42 cellular contexts compared by ENCODE assay signal in the genomic region with DNA sequence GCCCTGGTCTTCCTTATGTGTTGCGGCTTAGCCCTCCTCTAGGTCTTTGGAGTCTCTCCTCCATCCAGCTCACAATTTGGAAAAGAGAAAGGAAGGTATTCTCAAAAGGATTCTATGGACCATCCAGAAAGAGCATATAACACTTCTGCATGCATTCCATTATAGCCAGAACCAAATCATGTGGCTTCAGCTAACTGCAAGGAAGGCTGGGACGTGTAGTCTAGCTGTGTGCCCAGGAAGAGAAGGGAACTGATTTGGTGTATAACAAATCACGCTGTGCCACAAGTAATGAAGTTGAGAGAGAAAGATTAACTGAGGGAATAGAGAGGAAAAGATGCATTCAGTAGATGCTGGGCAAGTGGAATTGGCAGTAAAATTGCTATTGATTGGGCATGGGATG. TPM values are rescaled to one million over a fixed set of nuclear protein-coding genes. Genes with fewer than 3 reads are reported as not detected.
"Had no signal": no experiment of that assay in that cellular context is flagged by ENCODE, and none has a peak within 500 bp of the region (broad histone marks: within the 10 kb centered on the region; RNA-seq: fewer than 3 reads in every experiment).

No MANE protein-coding gene starts in this region.

- H3K9me3 Mint-ChIP-seq: activated naive CD4-positive, alpha-beta T cell treated with anti-CD3 and anti-CD28 coated beads for 36 hours; activated naive CD4-positive, alpha-beta T cell treated with anti-CD3 and anti-CD28 coated beads, Interleukin-2, amount 10 ng/mL, durations not matched to agents 7 days and 5 days; activated naive CD4-positive, alpha-beta T cell treated with anti-CD3 and anti-CD28 coated beads, Interleukin-2, amount 50 U/mL, for 24 hours; activated naive CD4-positive, alpha-beta T cell treated with anti-CD3 and anti-CD28 coated beads, Interleukin-2, amount 50 U/mL, for 72 hours; activated naive CD8-positive, alpha-beta T cell treated with anti-CD3 and anti-CD28 coated beads for 36 hours; activated naive CD8-positive, alpha-beta T cell treated with anti-CD3 and anti-CD28 coated beads, Interleukin-2, amount 10 ng/mL, durations not matched to agents 7 days and 5 days; activated naive CD8-positive, alpha-beta T cell treated with anti-CD3 and anti-CD28 coated beads, Interleukin-2, amount 50 U/mL, for 24 hours; activated T-cell treated with anti-CD3 and anti-CD28 coated beads, Interleukin-2, amount 50 U/mL, for 24 hours; activated T-cell treated with anti-CD3 and anti-CD28 coated beads, Interleukin-2, amount 50 U/mL, for 4 hours; activated T-cell treated with anti-CD3 and anti-CD28 coated beads, Interleukin-2, amount 50 U/mL, for 72 hours; activated T-helper 1 cell treated with anti-CD3 and anti-CD28 coated beads, Interleukin-12 subunit alpha, Interleukin-12 subunit beta, Interleukin-2, Interleukin-4 antibody, amounts not matched to agents 30 ng/mL and 10 ng/mL and 1 ng/mL, durations not matched to agents 14 hours and 24 hours and 36 hours; activated T-helper 2 cell treated with anti-CD3 and anti-CD28 coated beads, Interferon-gamma antibody, Interleukin-2, Interleukin-4, amounts not matched to agents 10 μg/mL and 5 μg/mL and 100 μg/mL, durations not matched to agents 14 hours and 24 hours and 36 hours had no signal

- H3K9me3 ChIP-seq: adrenal gland, ascending aorta, body of pancreas, breast epithelium had no signal

- H3K4me1 ChIP-seq: adrenal gland, ascending aorta, body of pancreas, breast epithelium had no signal

- H3K27me3 Mint-ChIP-seq: activated naive CD4-positive, alpha-beta T cell treated with anti-CD3 and anti-CD28 coated beads, Interleukin-2, amount 10 ng/mL, durations not matched to agents 7 days and 5 days; activated naive CD8-positive, alpha-beta T cell treated with anti-CD3 and anti-CD28 coated beads for 36 hours; activated naive CD8-positive, alpha-beta T cell treated with anti-CD3 and anti-CD28 coated beads, Interleukin-2, amount 10 ng/mL, durations not matched to agents 7 days and 5 days; activated naive CD8-positive, alpha-beta T cell treated with anti-CD3 and anti-CD28 coated beads, Interleukin-2, amount 50 U/mL, for 24 hours; activated T-cell treated with anti-CD3 and anti-CD28 coated beads, Interleukin-2, amount 50 U/mL, for 24 hours; brain; central memory CD8-positive, alpha-beta T cell had no signal

- DNase-seq: activated effector memory CD4-positive, alpha-beta T cell treated with anti-CD3 and anti-CD28 coated beads, Interleukin-2, amount 50 U/mL, for 16 hours; activated effector memory CD4-positive, alpha-beta T cell treated with Interleukin-2 at 50 U/mL for 16 hours; activated gamma-delta T cell; activated gamma-delta T cell treated with Interleukin-2 at 50 U/mL for 16 hours; activated naive CD4-positive, alpha-beta T cell; activated naive CD4-positive, alpha-beta T cell treated with anti-CD3 and anti-CD28 coated beads for 36 hours; activated naive CD4-positive, alpha-beta T cell treated with anti-CD3 and anti-CD28 coated beads, Interleukin-2, amount 10 ng/mL, durations not matched to agents 7 days and 5 days; activated naive CD4-positive, alpha-beta T cell treated with anti-CD3 and anti-CD28 coated beads, Interleukin-2, amount 50 U/mL, for 16 hours; activated naive CD4-positive, alpha-beta T cell treated with Interleukin-2 at 50 U/mL for 16 hours; activated naive CD8-positive, alpha-beta T cell treated with anti-CD3 and anti-CD28 coated beads for 36 hours; activated naive CD8-positive, alpha-beta T cell treated with anti-CD3 and anti-CD28 coated beads, Interleukin-2, amount 10 ng/mL, durations not matched to agents 7 days and 5 days; activated naive CD8-positive, alpha-beta T cell treated with anti-CD3 and anti-CD28 coated beads, Interleukin-2, amount 50 U/mL, for 24 hours; activated T-cell treated with anti-CD3 and anti-CD28 coated beads, Interleukin-2, amount 50 U/mL, for 1 hour; activated T-cell treated with anti-CD3 and anti-CD28 coated beads, Interleukin-2, amount 50 U/mL, for 24 hours; activated T-cell treated with anti-CD3 and anti-CD28 coated beads, Interleukin-2, amount 50 U/mL, for 4 hours; activated T-cell treated with anti-CD3 and anti-CD28 coated beads, Interleukin-2, amount 50 U/mL, for 48 hours; activated T-cell treated with anti-CD3 and anti-CD28 coated beads, Interleukin-2, amount 50 U/mL, for 72 hours; adrenal gland; amniotic stem cell; amygdala; anterior cingulate cortex; aorta; body of pancreas; brain microvascular endothelial cell; caudate nucleus; central memory CD4-positive, alpha-beta T cell; cerebellar nuclear complex had no signal

- H3K27ac ChIP-seq: adrenal gland, ascending aorta, body of pancreas, brain microvascular endothelial cell, breast epithelium, cardiac muscle cell had no signal

- H3K27ac Mint-ChIP-seq: activated naive CD4-positive, alpha-beta T cell treated with anti-CD3 and anti-CD28 coated beads for 36 hours; activated naive CD4-positive, alpha-beta T cell treated with anti-CD3 and anti-CD28 coated beads, Interleukin-2, amount 10 ng/mL, durations not matched to agents 7 days and 5 days; activated naive CD4-positive, alpha-beta T cell treated with anti-CD3 and anti-CD28 coated beads, Interleukin-2, amount 50 U/mL, for 24 hours; activated naive CD4-positive, alpha-beta T cell treated with anti-CD3 and anti-CD28 coated beads, Interleukin-2, amount 50 U/mL, for 72 hours; activated naive CD8-positive, alpha-beta T cell; activated naive CD8-positive, alpha-beta T cell treated with anti-CD3 and anti-CD28 coated beads for 36 hours; activated naive CD8-positive, alpha-beta T cell treated with anti-CD3 and anti-CD28 coated beads, Interleukin-2, amount 10 ng/mL, durations not matched to agents 7 days and 5 days; activated naive CD8-positive, alpha-beta T cell treated with anti-CD3 and anti-CD28 coated beads, Interleukin-2, amount 50 U/mL, for 24 hours; activated T-cell treated with anti-CD3 and anti-CD28 coated beads, Interleukin-2, amount 50 U/mL, for 24 hours; activated T-cell treated with anti-CD3 and anti-CD28 coated beads, Interleukin-2, amount 50 U/mL, for 72 hours; activated T-helper 1 cell treated with anti-CD3 and anti-CD28 coated beads, Interleukin-12 subunit alpha, Interleukin-12 subunit beta, Interleukin-2, Interleukin-4 antibody, amounts not matched to agents 30 ng/mL and 10 ng/mL and 1 ng/mL, durations not matched to agents 14 hours and 24 hours and 36 hours; activated T-helper 17 cell treated with anti-CD3 and anti-CD28 coated beads, Interleukin-2, amount 50 U/mL, for 72 hours; activated T-helper 2 cell treated with anti-CD3 and anti-CD28 coated beads, Interferon-gamma antibody, Interleukin-2, Interleukin-4, amounts not matched to agents 10 μg/mL and 5 μg/mL and 100 μg/mL, durations not matched to agents 14 hours and 24 hours and 36 hours had no signal

- H3K36me3 ChIP-seq: adrenal gland, ascending aorta, brain microvascular endothelial cell, breast epithelium, cardiac muscle cell had no signal

- H3K27me3 ChIP-seq: adrenal gland, ascending aorta, body of pancreas, brain microvascular endothelial cell, breast epithelium, cardiac muscle cell had no signal

- H3K4me3 ChIP-seq: adrenal gland, ascending aorta, body of pancreas, breast epithelium, cardiac muscle cell had no signal

- ATAC-seq: activated naive CD4-positive, alpha-beta T cell treated with anti-CD3 and anti-CD28 coated beads, Interleukin-2, amount 50 U/mL, for 72 hours; activated naive CD8-positive, alpha-beta T cell treated with anti-CD3 and anti-CD28 coated beads, Interleukin-2, amount 50 U/mL, for 24 hours; activated T-cell treated with anti-CD3 and anti-CD28 coated beads, Interleukin-2, amount 50 U/mL, for 4 hours; activated T-cell treated with anti-CD3 and anti-CD28 coated beads, Interleukin-2, amount 50 U/mL, for 72 hours; activated T-helper 17 cell treated with anti-CD3 and anti-CD28 coated beads, Interleukin-2, amount 50 U/mL, for 72 hours; body of pancreas had no signal

- H3K36me3 Mint-ChIP-seq: activated naive CD4-positive, alpha-beta T cell treated with anti-CD3 and anti-CD28 coated beads, Interleukin-2, amount 10 ng/mL, durations not matched to agents 7 days and 5 days; activated naive CD4-positive, alpha-beta T cell treated with anti-CD3 and anti-CD28 coated beads, Interleukin-2, amount 50 U/mL, for 24 hours; activated naive CD4-positive, alpha-beta T cell treated with anti-CD3 and anti-CD28 coated beads, Interleukin-2, amount 50 U/mL, for 72 hours; activated naive CD8-positive, alpha-beta T cell; activated naive CD8-positive, alpha-beta T cell treated with anti-CD3 and anti-CD28 coated beads for 36 hours; activated naive CD8-positive, alpha-beta T cell treated with anti-CD3 and anti-CD28 coated beads, Interleukin-2, amount 10 ng/mL, durations not matched to agents 7 days and 5 days; brain had no signal

- H3K4me3 Mint-ChIP-seq: activated naive CD4-positive, alpha-beta T cell treated with anti-CD3 and anti-CD28 coated beads for 36 hours; activated naive CD4-positive, alpha-beta T cell treated with anti-CD3 and anti-CD28 coated beads, Interleukin-2, amount 10 ng/mL, durations not matched to agents 7 days and 5 days; activated naive CD4-positive, alpha-beta T cell treated with anti-CD3 and anti-CD28 coated beads, Interleukin-2, amount 50 U/mL, for 24 hours; activated naive CD8-positive, alpha-beta T cell; activated naive CD8-positive, alpha-beta T cell treated with anti-CD3 and anti-CD28 coated beads for 36 hours; activated naive CD8-positive, alpha-beta T cell treated with anti-CD3 and anti-CD28 coated beads, Interleukin-2, amount 10 ng/mL, durations not matched to agents 7 days and 5 days; activated naive CD8-positive, alpha-beta T cell treated with anti-CD3 and anti-CD28 coated beads, Interleukin-2, amount 50 U/mL, for 24 hours; activated T-cell treated with anti-CD3 and anti-CD28 coated beads, Interleukin-2, amount 50 U/mL, for 24 hours; activated T-cell treated with anti-CD3 and anti-CD28 coated beads, Interleukin-2, amount 50 U/mL, for 4 hours; activated T-cell treated with anti-CD3 and anti-CD28 coated beads, Interleukin-2, amount 50 U/mL, for 72 hours; activated T-helper 1 cell treated with anti-CD3 and anti-CD28 coated beads, Interleukin-12 subunit alpha, Interleukin-12 subunit beta, Interleukin-2, Interleukin-4 antibody, amounts not matched to agents 30 ng/mL and 10 ng/mL and 1 ng/mL, durations not matched to agents 14 hours and 24 hours and 36 hours; activated T-helper 17 cell treated with anti-CD3 and anti-CD28 coated beads, Interleukin-2, amount 50 U/mL, for 72 hours; central memory CD8-positive, alpha-beta T cell had no signal

- H3K4me1 Mint-ChIP-seq: activated naive CD4-positive, alpha-beta T cell treated with anti-CD3 and anti-CD28 coated beads, Interleukin-2, amount 10 ng/mL, durations not matched to agents 7 days and 5 days; activated naive CD4-positive, alpha-beta T cell treated with anti-CD3 and anti-CD28 coated beads, Interleukin-2, amount 50 U/mL, for 24 hours; activated naive CD8-positive, alpha-beta T cell treated with anti-CD3 and anti-CD28 coated beads for 36 hours; activated naive CD8-positive, alpha-beta T cell treated with anti-CD3 and anti-CD28 coated beads, Interleukin-2, amount 10 ng/mL, durations not matched to agents 7 days and 5 days; activated naive CD8-positive, alpha-beta T cell treated with anti-CD3 and anti-CD28 coated beads, Interleukin-2, amount 50 U/mL, for 24 hours; activated T-helper 17 cell treated with anti-CD3 and anti-CD28 coated beads, Interleukin-2, amount 50 U/mL, for 72 hours; central memory CD8-positive, alpha-beta T cell had no signal

RNA-seq across cellular contexts. Expression of a gene that starts 43.7 kb away (rescaled TPM):
- total RNA-seq: activated naive CD4-positive, alpha-beta T cell treated with anti-CD3 and anti-CD28 coated beads for 36 hours; activated naive CD4-positive, alpha-beta T cell treated with anti-CD3 and anti-CD28 coated beads, Interleukin-2, amount 50 U/mL, for 72 hours; activated naive CD8-positive, alpha-beta T cell treated with anti-CD3 and anti-CD28 coated beads for 36 hours; activated naive CD8-positive, alpha-beta T cell treated with anti-CD3 and anti-CD28 coated beads, Interleukin-2, amount 10 ng/mL, durations not matched to agents 7 days and 5 days; activated T-cell treated with anti-CD3 and anti-CD28 coated beads, Interleukin-2, amount 50 U/mL, for 4 hours; activated T-cell treated with anti-CD3 and anti-CD28 coated beads, Interleukin-2, amount 50 U/mL, for 72 hours; activated T-helper 1 cell treated with anti-CD3 and anti-CD28 coated beads, Interleukin-12 subunit alpha, Interleukin-12 subunit beta, Interleukin-2, Interleukin-4 antibody, amounts not matched to agents 30 ng/mL and 10 ng/mL and 1 ng/mL, durations not matched to agents 14 hours and 24 hours and 36 hours; activated T-helper 17 cell treated with anti-CD3 and anti-CD28 coated beads, Interleukin-2, amount 50 U/mL, for 72 hours; activated T-helper 2 cell treated with anti-CD3 and anti-CD28 coated beads, Interferon-gamma antibody, Interleukin-2, Interleukin-4, amounts not matched to agents 10 μg/mL and 5 μg/mL and 100 μg/mL, durations not matched to agents 14 hours and 24 hours and 36 hours; aorta; ascending aorta; astrocyte; bronchial epithelial cell; cardiac septum; chondrocyte had no signal
- polyA plus RNA-seq: aorta had no signal
